18 cellular contexts compared by ENCODE assay signal in the genomic region with DNA sequence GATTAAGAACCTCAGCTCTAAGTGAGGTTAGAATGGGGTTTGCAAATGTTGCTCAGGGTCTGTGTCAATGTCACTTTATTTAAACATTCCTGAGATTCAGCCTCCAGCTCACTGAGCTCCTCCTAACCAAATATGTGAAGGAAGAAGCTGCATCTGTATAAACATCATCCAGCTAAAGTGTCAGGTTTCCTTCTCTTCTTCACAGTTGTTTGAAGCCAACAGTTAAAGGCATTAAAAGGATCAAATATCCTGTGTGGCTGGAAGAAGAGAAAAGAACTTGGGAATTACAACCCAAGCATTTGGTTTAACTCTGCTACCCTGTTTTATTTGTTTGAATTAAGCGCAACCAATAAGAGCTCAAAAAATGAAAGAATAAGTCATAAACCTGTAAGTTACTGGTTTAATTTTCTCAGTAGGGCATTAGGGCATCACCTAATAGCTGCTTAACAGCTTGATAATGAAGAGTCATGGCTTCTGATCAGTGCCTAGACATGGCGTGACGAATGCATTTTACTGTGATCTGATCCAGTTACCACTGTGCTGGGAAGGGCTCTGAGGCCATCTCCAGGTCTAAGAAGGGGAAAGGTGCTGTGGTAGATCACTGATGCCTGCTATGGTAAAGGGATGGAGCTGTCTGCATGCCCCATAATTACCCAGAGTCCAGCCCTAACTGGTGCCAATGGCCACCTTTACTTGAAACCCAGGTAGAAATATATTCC.
DNase-seq lines count a peak whose midpoint lies in the region; ATAC-seq and TF ChIP-seq lines count a peak whose summit lies in the region.
"Had no signal": no experiment of that assay in that cellular context is flagged by ENCODE, and none has a peak within 500 bp of the region (broad histone marks: within the 10 kb centered on the region; RNA-seq: fewer than 3 reads in every experiment).

No MANE protein-coding gene starts in this region.

- peak overlapping the region; percentile 42; the same call in 1 of the 2 replicates for H3K27ac Mint-ChIP-seq in HFFc6
- H3K27ac Mint-ChIP-seq in endodermal cell, result peak overlapping the region; percentile 61
- H3K27ac Mint-ChIP-seq: activated T-helper 1 cell treated with anti-CD3 and anti-CD28 coated beads, Interleukin-12 subunit alpha, Interleukin-12 subunit beta, Interleukin-2, Interleukin-4 antibody, amounts not matched to agents 30 ng/mL and 10 ng/mL and 1 ng/mL, durations not matched to agents 14 hours and 24 hours and 36 hours had no signal

- H3K27me3 Mint-ChIP-seq in HFFc6 (ENCODE audit: insufficient read depth) (no peaks in the 10 kb centered on the region; the same call in 1 of the 2 replicates), endodermal cell (ENCODE audit: insufficient read depth) (no peaks in the 10 kb centered on the region)

- WGBS in endodermal cell (ENCODE audit: insufficient coverage in 1 of 2, insufficient read length in 1 of 2), 2 experiments, result 85 to 92% methylated on average over 3 of the region's 3 CpGs
- WGBS in stomach, 5 donors, result 80 to 94% (median 88%) methylated on average over 3 of the region's 3 CpGs

- peak; percentile 45 for DNase-seq in HFFc6
- DNase-seq in NCI-H526 treated with DMSO at 0.1 percent for 48 hours (lab: John Stamatoyannopoulos, UW), result peak; percentile 54
- no peak for DNase-seq in endodermal cell
- DNase-seq in stomach, result no peak
- DNase-seq in left lobe of liver (ENCODE audit: low spot score), result no peak
- DNase-seq: activated CD4-positive, alpha-beta T cell treated with anti-CD3 and anti-CD28 coated beads, Interleukin-2, amount 50 U/mL, for 1 hour; body of pancreas; effector memory CD4-positive, alpha-beta T cell; head of caudate nucleus; left ventricle myocardium inferior; NCI-H187 treated with DMSO at 0.1 percent for 48 hours; T-helper 2 cell; thyroid gland had no signal

- TF ChIP-seq EP300 in stomach (IDR thresholded peaks at IDR 0.05), result no peak

- H3K9me3 Mint-ChIP-seq in HFFc6 (peaks cover 8% of the 10 kb centered on the region), endodermal cell (no peaks in the 10 kb centered on the region)
- H3K9me3 Mint-ChIP-seq: activated T-helper 1 cell treated with anti-CD3 and anti-CD28 coated beads, Interleukin-12 subunit alpha, Interleukin-12 subunit beta, Interleukin-2, Interleukin-4 antibody, amounts not matched to agents 30 ng/mL and 10 ng/mL and 1 ng/mL, durations not matched to agents 14 hours and 24 hours and 36 hours had no signal

- no peak for ATAC-seq in HG03469 (IDR thresholded peaks at IDR 0.05; ENCODE audit: unreplicated experiment)
- no peak for ATAC-seq in GM18858 (IDR thresholded peaks at IDR 0.05; ENCODE audit: unreplicated experiment)
- no peak for ATAC-seq in left lobe of liver
- ATAC-seq: body of pancreas had no signal

- peak overlapping the region; percentile 14 for H2AFZ ChIP-seq in parathyroid adenoma

- no peaks in the 10 kb centered on the region for H3K79me2 ChIP-seq in parathyroid adenoma

- H3K4me1 ChIP-seq in endodermal cell (ENCODE audit: control insufficient read depth, insufficient read depth, low read length), result peaks cover 11% of the 10 kb centered on the region
- H3K4me1 ChIP-seq in parathyroid adenoma, result peaks cover 21% of the 10 kb centered on the region
- peaks cover 11 to 26% (median 21%) of the 10 kb centered on the region in 4 donors for H3K4me1 ChIP-seq in stomach

- TF ChIP-seq CTCF in HFFc6 (IDR thresholded peaks at IDR 0.05) (no peak), endodermal cell (conservative IDR thresholded peaks at IDR 0.05) (no peak), parathyroid adenoma (IDR thresholded peaks at IDR 0.05) (no peak), stomach (IDR thresholded peaks at IDR 0.05) (no peak)

- intact Hi-C loops in stomach (cut with DNase I; ENCODE audit: low total_unique reads), result no loop called here

- no peaks in the 10 kb centered on the region for H3K9me3 ChIP-seq in endodermal cell (ENCODE audit: control insufficient read depth, low read length)
- H3K9me3 ChIP-seq in parathyroid adenoma (ENCODE audit: control insufficient read depth, low read length), result no peaks in the 10 kb centered on the region
- no peaks in the 10 kb centered on the region for H3K9me3 ChIP-seq in stomach
- H3K9me3 ChIP-seq: body of pancreas, left ventricle myocardium inferior, thyroid gland had no signal

- H3K27me3 ChIP-seq in endodermal cell (ENCODE audit: control insufficient read depth, insufficient read depth, low read length, poor library complexity, severe bottlenecking), result no peaks in the 10 kb centered on the region
- no peaks in the 10 kb centered on the region for H3K27me3 ChIP-seq in parathyroid adenoma (ENCODE audit: control insufficient read depth, insufficient read depth, low read length)
- no peaks in the 10 kb centered on the region for H3K27me3 ChIP-seq in stomach
- H3K27me3 ChIP-seq: body of pancreas, thyroid gland had no signal

- no peaks in the 10 kb centered on the region for H3K36me3 ChIP-seq in endodermal cell (ENCODE audit: control insufficient read depth, insufficient read depth, low read length)
- H3K36me3 ChIP-seq in parathyroid adenoma (ENCODE audit: control insufficient read depth, insufficient read depth, low read length), result no peaks in the 10 kb centered on the region
- no peaks in the 10 kb centered on the region for H3K36me3 ChIP-seq in stomach
- H3K36me3 ChIP-seq: left ventricle myocardium inferior, thyroid gland had no signal

- H3K4me3 Mint-ChIP-seq in HFFc6 (peak overlapping the region; percentile 36; the same call in 1 of the 2 replicates), endodermal cell (no peak overlapping the region)
- H3K4me3 Mint-ChIP-seq: activated T-helper 1 cell treated with anti-CD3 and anti-CD28 coated beads, Interleukin-12 subunit alpha, Interleukin-12 subunit beta, Interleukin-2, Interleukin-4 antibody, amounts not matched to agents 30 ng/mL and 10 ng/mL and 1 ng/mL, durations not matched to agents 14 hours and 24 hours and 36 hours had no signal

- H3K4me2 ChIP-seq in parathyroid adenoma (ENCODE audit: low read length), result peak overlapping the region; percentile 19
- H3K4me2 ChIP-seq: KMS-11 had no signal

- TF ChIP-seq POLR2A in stomach (IDR thresholded peaks at IDR 0.05), result no peak

- H3K4me3 ChIP-seq in endodermal cell (ENCODE audit: low read length) (peak overlapping the region; percentile 51), parathyroid adenoma (ENCODE audit: low read depth, low read length) (no peak overlapping the region), stomach (no peak overlapping the region)
- H3K4me3 ChIP-seq: body of pancreas, left ventricle myocardium inferior, thyroid gland had no signal

- H3K36me3 Mint-ChIP-seq in HFFc6 (ENCODE audit: low read depth), result peaks cover 7% of the 10 kb centered on the region; the same call in 1 of the 2 replicates
- H3K36me3 Mint-ChIP-seq in endodermal cell (ENCODE audit: low read depth), result no peaks in the 10 kb centered on the region

- H3K27ac ChIP-seq in endodermal cell (ENCODE audit: low read depth, low read length), result no peak overlapping the region
- no peak overlapping the region for H3K27ac ChIP-seq in parathyroid adenoma
- no peak overlapping the region for H3K27ac ChIP-seq in stomach
- H3K27ac ChIP-seq: body of pancreas, KMS-11, left ventricle myocardium inferior, thyroid gland had no signal

- H3K9ac ChIP-seq in endodermal cell (ENCODE audit: extremely low read depth, low read length, poor library complexity, severe bottlenecking) (no peak overlapping the region), parathyroid adenoma (no peak overlapping the region)
- H3K9ac ChIP-seq: KMS-11 had no signal

- peaks cover 80% of the 10 kb centered on the region for H3K4me1 Mint-ChIP-seq in HFFc6 (ENCODE audit: low read depth)
- peaks cover 28% of the 10 kb centered on the region for H3K4me1 Mint-ChIP-seq in endodermal cell

Comparison
In these comparisons a context has a peak if more than half of its experiments do, and no peak if none do; other contexts are left out.
1. DNase-seq: peak in HFFc6 (single experiment) and NCI-H526 treated with DMSO at 0.1 percent for 48 hours (single experiment); none in endodermal cell (single experiment), stomach (single experiment) and left lobe of liver (single experiment).